9 cellular contexts compared by ENCODE assay signal in the genomic region with DNA sequence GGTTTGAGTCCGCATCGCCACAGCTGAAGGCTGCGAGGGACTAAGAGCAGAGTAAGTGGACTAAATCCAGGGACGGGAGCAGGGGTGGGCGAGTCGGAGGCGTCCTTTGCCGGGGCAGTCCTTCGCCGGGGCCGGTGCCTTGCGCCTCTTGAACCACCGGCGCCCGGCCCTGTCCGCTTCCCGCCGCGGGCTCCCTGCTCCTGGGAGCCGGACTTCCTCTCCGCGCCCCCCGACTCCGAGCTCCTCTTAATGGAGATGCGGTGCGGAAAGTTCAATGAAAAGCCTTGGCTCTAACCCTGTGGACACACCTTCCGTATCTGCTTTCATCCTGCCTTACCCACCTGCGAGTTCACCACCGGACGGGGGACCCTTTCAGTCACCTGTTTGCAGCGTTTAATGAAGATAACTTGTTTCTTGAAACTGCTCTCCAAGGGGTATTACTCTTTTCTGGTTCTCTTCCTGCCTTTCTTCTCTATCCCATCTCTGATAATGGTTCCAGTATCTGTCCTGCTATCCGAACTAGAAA. TPM values are rescaled to one million over a fixed set of nuclear protein-coding genes. Genes with fewer than 3 reads are reported as not detected.
DNase-seq lines count a peak whose midpoint lies in the region; ATAC-seq, FAIRE-seq and TF ChIP-seq lines count a peak whose summit lies in the region.
"Had no signal": no experiment of that assay in that cellular context is flagged by ENCODE, and none has a peak within 500 bp of the region (broad histone marks: within the 10 kb centered on the region; RNA-seq: fewer than 3 reads in every experiment).

No MANE protein-coding gene starts in this region.

- no peak for TF ChIP-seq EP300 in HepG2 (IDR thresholded peaks at IDR 0.05; ENCODE audit: low read depth in 2 of 2, low read length in 2 of 2)
- no peak for TF ChIP-seq EP300 in HepG2 (CRISPR knock-in tag; IDR thresholded peaks at IDR 0.05; ENCODE audit: borderline replicate concordance)

- H3K27me3 ChIP-seq in breast epithelium (no peaks in the 10 kb centered on the region), HepG2 (ENCODE audit: control insufficient read depth in 1 of 2, insufficient read depth in 2 of 2, low read length in 2 of 2) (no peaks in the 10 kb centered on the region; a peak in 1 of 5 replicates), thoracic aorta (replicated peaks; ENCODE audit: insufficient read depth) (no peaks in the 10 kb centered on the region)

- WGBS in HepG2 (ENCODE audit: low lambda C conversion rate): 0% methylated on average over 17 of the region's 32 CpGs

- TF ChIP-seq CTCF in breast epithelium (IDR thresholded peaks at IDR 0.05): no peak
- TF ChIP-seq CTCF in HepG2 (CRISPR knock-in tag; IDR thresholded peaks at IDR 0.05): no peak
- no peak for TF ChIP-seq CTCF in thoracic aorta (IDR thresholded peaks at IDR 0.05)

- no peaks in the 10 kb centered on the region for H3K36me3 ChIP-seq in breast epithelium
- H3K36me3 ChIP-seq in HepG2 (replicated peaks in 1 of 2; ENCODE audit: control insufficient read depth in 1 of 2, insufficient read depth in 2 of 2, low read length in 2 of 2): 0 out of 5 replicates have a peak, but pooled peaks cover 0 to 3% of the 10 kb centered on the region in 2 experiments
- no peaks in the 10 kb centered on the region for H3K36me3 ChIP-seq in thoracic aorta

- H3K4me1 ChIP-seq in breast epithelium (peaks cover 0 to 10% of the 10 kb centered on the region in 2 donors), HepG2 (ENCODE audit: insufficient read depth, low read length) (peaks cover 43% of the 10 kb centered on the region), thoracic aorta (ENCODE audit: control insufficient read depth in 1 of 2, low read depth in 2 of 2) (peaks cover 42 to 61% of the 10 kb centered on the region in 2 donors)

- H3K79me2 ChIP-seq in HepG2 (ENCODE audit: insufficient read depth, low read length): peaks cover 82% of the 10 kb centered on the region

- FAIRE-seq in HepG2 (lab: Jason Lieb, UNC): no peak
- FAIRE-seq: colon had no signal

- H2AFZ ChIP-seq in HepG2 (ENCODE audit: low read length): peak overlapping the region; percentile 35

- H3K4me3 ChIP-seq in breast epithelium (peak overlapping the region; percentile 85 to 97 (median 95)), HepG2 (replicated peaks in 1 of 3; ENCODE audit: insufficient read depth in 1 of 3, low read depth in 2 of 3, low read length in 3 of 3) (peak overlapping the region; percentile 88 to 99 (median 91)), thoracic aorta (peak overlapping the region; percentile 77)

- peaks cover 10% of the 10 kb centered on the region for H4K20me1 ChIP-seq in HepG2 (ENCODE audit: insufficient read depth, low read length)

- BruUV-seq in HepG2 (replicated peaks; lab: Mats Ljungman, UMichigan): no TSS peak

- intact Hi-C loops in breast epithelium (cut with DNase I; ENCODE audit: low total_unique reads) (no loop called here), HepG2 (cut with micrococcal nuclease; ENCODE audit: unreplicated experiment) (loop anchor here (1.0 to 5.0 kb wide), 2 partner anchors 51 to 76 kb away; a partner anchor contains a TSS)

- H3K9ac ChIP-seq in HepG2 (ENCODE audit: insufficient read depth, low read depth, low read length): peak overlapping the region; percentile 94

- CTCF ChIA-PET in HepG2 (lab: Yijun Ruan, JAX; ENCODE audit: low intra/inter-chr PET ratio, low total read pairs): no interaction called here

- peak; percentile 18 for ATAC-seq in HG02852 (IDR thresholded peaks at IDR 0.05; ENCODE audit: unreplicated experiment)
- peak; percentile 65 for ATAC-seq in HepG2
- ATAC-seq in thoracic aorta (ENCODE audit: insufficient number of reproducible peaks, low FRiP score, low read depth): peak; percentile 18
- ATAC-seq in HG02970 (IDR thresholded peaks at IDR 0.05; ENCODE audit: low FRiP score, unreplicated experiment): no peak

- POLR2A ChIA-PET in HepG2 (lab: Yijun Ruan, JAX): no interaction called here

- TF ChIP-seq POLR2A in breast epithelium (IDR thresholded peaks at IDR 0.05) (no peak), HepG2 (IDR thresholded peaks at IDR 0.05; ENCODE audit: insufficient read depth in 1 of 2, low read depth in 2 of 2, low read length in 2 of 2) (no peak)

- no peaks in the 10 kb centered on the region for H3K9me3 ChIP-seq in breast epithelium
- no peaks in the 10 kb centered on the region for H3K9me3 ChIP-seq in HepG2 (ENCODE audit: low read length)
- H3K9me3 ChIP-seq in thoracic aorta: no peaks in the 10 kb centered on the region

- peak; percentile 3; the same call in 1 of the 2 replicates for TF ChIP-seq RAD21 in HepG2 (CRISPR knock-in tag; IDR thresholded peaks at IDR 0.05)

- in situ Hi-C loops in HepG2 (cut with HindIII; ENCODE audit: extremely low pct_ligation_motif_present, low pct_unique_long_range_greater_than_20kb): loop anchor here (5.0 kb wide), 1 partner anchor 74 kb away; a partner anchor contains a TSS

- peak overlapping the region; percentile 95 for H3K27ac ChIP-seq in breast epithelium
- peak overlapping the region; percentile 92 for H3K27ac ChIP-seq in HepG2 (ENCODE audit: extremely low read length, insufficient read depth, low read length)
- peak overlapping the region; percentile 95 to 96 for H3K27ac ChIP-seq in thoracic aorta

- peak; percentile 29 for DNase-seq in activated CD4-positive, alpha-beta T cell treated with anti-CD3 and anti-CD28 coated beads for 48 hours
- no peak for DNase-seq in activated CD4-positive, alpha-beta T cell treated with anti-CD3 and anti-CD28 coated beads for 1 hour
- DNase-seq in NCI-H526 treated with DMSO at 0.1 percent for 48 hours (lab: John Stamatoyannopoulos, UW) (peak; percentile 63), breast epithelium (ENCODE audit: low spot score in 2 of 2) (no peak), HepG2 (ENCODE audit: low spot score) (peak; percentile 35), thoracic aorta (ENCODE audit: low spot score) (no peak)

- peak overlapping the region; percentile 89 for H3K4me2 ChIP-seq in HepG2 (ENCODE audit: low read depth, low read length)

TF ChIP-seq in HepG2, 621 proteins besides CTCF, POLR2A, EP300 and RAD21 (continues in another document):
- TF ChIP-seq ZNF616 (CRISPR knock-in tag; IDR thresholded peaks at IDR 0.05; ENCODE audit: low read depth) (no peak), ZNF335 (CRISPR knock-in tag; IDR thresholded peaks at IDR 0.05) (no peak), HMG20A (CRISPR knock-in tag; IDR thresholded peaks at IDR 0.05; ENCODE audit: borderline replicate concordance) (no peak), JUNB (CRISPR knock-in tag; IDR thresholded peaks at IDR 0.05; ENCODE audit: borderline replicate concordance) (no peak)

RNA-seq across cellular contexts. Expression of a gene that starts 0.5 kb away (rescaled TPM):
- total RNA-seq in breast epithelium: 100 to 1,000 TPM in 1 of 3 donors, 10 to 100 TPM in 2; 87.8 to 111 (median 92.5) TPM
- 38.1 and 47.3 TPM in 2 replicates for total RNA-seq in HepG2 (2016; rRNA removed; fragmentation: Illumina TruSeq; extraction: Trizol)
- total RNA-seq in HepG2 (2016; cell fraction: cytosol; rRNA removed; fragmentation: Illumina TruSeq; extraction: Trizol; ENCODE audit: low read depth): 74.9 and 87.6 TPM in 2 replicates
- total RNA-seq in HepG2 (2016; cell fraction: insoluble cytoplasmic fraction; rRNA removed; fragmentation: Illumina TruSeq; extraction: Trizol): 40.6 and 49.8 TPM in 2 replicates
- 69.6 and 77.6 TPM in 2 replicates for total RNA-seq in HepG2 (2016; cell fraction: membrane; rRNA removed; fragmentation: Illumina TruSeq; extraction: Trizol)
- total RNA-seq in HepG2 (2016; cell fraction: nucleus; rRNA removed; fragmentation: Illumina TruSeq; extraction: Trizol): 22.8 and 26.2 TPM in 2 replicates
- polyA plus RNA-seq in HepG2 (2011; rRNA removed): 16.7 and 18.3 TPM in 2 replicates
- polyA plus RNA-seq in HepG2 (2011; cell fraction: cytosol; rRNA removed): 12.5 and 15.9 TPM in 2 replicates
- polyA plus RNA-seq in HepG2 (2011; cell fraction: nucleus; rRNA removed): 13.7 and 17.5 TPM in 2 replicates
- polyA plus RNA-seq in HepG2 (2012): 24.1 and 27.9 TPM in 2 replicates
- 93.1 and 127 TPM in 2 replicates for polyA plus RNA-seq in HepG2 (2016; cell fraction: cytosol; fragmentation: Illumina TruSeq; extraction: Trizol; ENCODE audit: low read depth)
- polyA plus RNA-seq in HepG2 (2016; cell fraction: insoluble cytoplasmic fraction; fragmentation: Illumina TruSeq; extraction: Trizol; ENCODE audit: low read depth): 47.7 and 50.5 TPM in 2 replicates
- 64.2 and 76.0 TPM in 2 replicates for polyA plus RNA-seq in HepG2 (2016; cell fraction: membrane; fragmentation: Illumina TruSeq; extraction: Trizol; ENCODE audit: low read depth)
- 34.1 and 35.2 TPM in 2 replicates for polyA plus RNA-seq in HepG2 (2016; cell fraction: nucleus; fragmentation: Illumina TruSeq; extraction: Trizol; ENCODE audit: insufficient read depth, low read depth)
- 9.1 and 14.6 TPM in 2 replicates for polyA minus RNA-seq in HepG2 (2011; rRNA and poly(A)+ RNA removed; ENCODE audit: low replicate concordance)
- polyA minus RNA-seq in HepG2 (2011; cell fraction: cytosol; rRNA and poly(A)+ RNA removed): 16.0 and 17.1 TPM in 2 replicates
- polyA minus RNA-seq in HepG2 (2011; cell fraction: nucleus; rRNA and poly(A)+ RNA removed): 42.7 and 50.1 TPM in 2 replicates
- total RNA-seq in thoracic aorta: 100 to 1,000 TPM in 1 of 2 donors, 10 to 100 TPM in 1; 79.6 to 123 TPM

RNA-seq across cellular contexts. Expression of a gene that starts 0.9 kb away (rescaled TPM):
- total RNA-seq in breast epithelium: 10 to 100 TPM; 20.6 to 23.1 (median 21.9) TPM
- 43.7 and 62.3 TPM in 2 replicates for total RNA-seq in HepG2 (2016; rRNA removed; fragmentation: Illumina TruSeq; extraction: Trizol)
- total RNA-seq in HepG2 (2016; cell fraction: cytosol; rRNA removed; fragmentation: Illumina TruSeq; extraction: Trizol; ENCODE audit: low read depth): 15.8 and 15.9 TPM in 2 replicates
- total RNA-seq in HepG2 (2016; cell fraction: insoluble cytoplasmic fraction; rRNA removed; fragmentation: Illumina TruSeq; extraction: Trizol): 47.2 and 64.6 TPM in 2 replicates
- total RNA-seq in HepG2 (2016; cell fraction: membrane; rRNA removed; fragmentation: Illumina TruSeq; extraction: Trizol): 27.4 and 28.5 TPM in 2 replicates
- total RNA-seq in HepG2 (2016; cell fraction: nucleus; rRNA removed; fragmentation: Illumina TruSeq; extraction: Trizol): 28.7 and 30.6 TPM in 2 replicates
- polyA plus RNA-seq in HepG2 (2011; rRNA removed): 11.4 and 16.3 TPM in 2 replicates
- polyA plus RNA-seq in HepG2 (2011; cell fraction: cytosol; rRNA removed): 4.8 and 7.6 TPM in 2 replicates
- 5.5 and 7.5 TPM in 2 replicates for polyA plus RNA-seq in HepG2 (2011; cell fraction: nucleus; rRNA removed)
- polyA plus RNA-seq in HepG2 (2012): 20.3 and 21.4 TPM in 2 replicates
- polyA plus RNA-seq in HepG2 (2016; cell fraction: cytosol; fragmentation: Illumina TruSeq; extraction: Trizol; ENCODE audit: low read depth): 6.9 and 8.4 TPM in 2 replicates
- polyA plus RNA-seq in HepG2 (2016; cell fraction: insoluble cytoplasmic fraction; fragmentation: Illumina TruSeq; extraction: Trizol; ENCODE audit: low read depth): 56.6 and 67.3 TPM in 2 replicates
- 19.7 and 20.4 TPM in 2 replicates for polyA plus RNA-seq in HepG2 (2016; cell fraction: membrane; fragmentation: Illumina TruSeq; extraction: Trizol; ENCODE audit: low read depth)
- polyA plus RNA-seq in HepG2 (2016; cell fraction: nucleus; fragmentation: Illumina TruSeq; extraction: Trizol; ENCODE audit: insufficient read depth, low read depth): 33.4 and 38.6 TPM in 2 replicates
- polyA minus RNA-seq in HepG2 (2011; rRNA and poly(A)+ RNA removed; ENCODE audit: low replicate concordance): 13.8 and 31.5 TPM in 2 replicates
- 21.8 and 31.2 TPM in 2 replicates for polyA minus RNA-seq in HepG2 (2011; cell fraction: cytosol; rRNA and poly(A)+ RNA removed)
- polyA minus RNA-seq in HepG2 (2011; cell fraction: nucleus; rRNA and poly(A)+ RNA removed): 34.6 TPM in 2 replicates
- 10 to 100 TPM in 1 of 2 donors, 1 to 10 TPM in 1; 5.7 to 15.0 TPM for total RNA-seq in thoracic aorta

Comparison
In these comparisons a context has a peak if more than half of its experiments do, and no peak if none do; other contexts are left out.
1. DNase-seq: peak in activated CD4-positive, alpha-beta T cell treated with anti-CD3 and anti-CD28 coated beads for 48 hours (single experiment), NCI-H526 treated with DMSO at 0.1 percent for 48 hours (single experiment) and HepG2 (single experiment); none in activated CD4-positive, alpha-beta T cell treated with anti-CD3 and anti-CD28 coated beads for 1 hour (single experiment), breast epithelium (0 of 2) and thoracic aorta (single experiment).
2. Peak in every context shown above with its lines, with median percentiles within 50 percentile points of each other: H3K27ac ChIP-seq and H3K4me3 ChIP-seq.